ENCODE assay signal across 15 cellular contexts in genomic region chr4:173041482-173041881, GRCh38.
DNase-seq lines count a peak whose midpoint lies in the region; ATAC-seq, FAIRE-seq and TF ChIP-seq lines count a peak whose summit lies in the region.
"Had no signal": no experiment of that assay in that cellular context is flagged by ENCODE, and none has a peak within 500 bp of the region (broad histone marks: within the 10 kb centered on the region; RNA-seq: fewer than 3 reads in every experiment).

No MANE protein-coding gene starts in this region.

- H3K23ac ChIP-seq in mesenchymal stem cell (ENCODE audit: low read length in 2 of 2): no peak overlapping the region

- no peak overlapping the region for H3K4me3 ChIP-seq in right atrium auricular region
- H3K4me3 ChIP-seq in mesenchymal stem cell (ENCODE audit: insufficient read depth in 1 of 2, low read depth in 1 of 2, low read length in 2 of 2): no peak overlapping the region
- H3K4me3 ChIP-seq: BLaER1 treated with 17β-estradiol and CSF1 and Interleukin-3, amounts not matched to agents 10 nM and 100 nM had no signal

- peak; percentile 4 for FAIRE-seq in endometrium (lab: Jason Lieb, UNC)
- FAIRE-seq in RCC 7860 (lab: Jason Lieb, UNC): no peak

- no peak overlapping the region for H3K14ac ChIP-seq in mesenchymal stem cell (ENCODE audit: low read length in 2 of 2)

- WGBS in mesenchymal stem cell: no CpG with 5 or more reads among the region's 1 CpG

- H3K4me1 ChIP-seq in right atrium auricular region (no peaks in the 10 kb centered on the region), mesenchymal stem cell (ENCODE audit: control insufficient read depth, insufficient read depth, low read depth, low read length) (peaks cover 4% of the 10 kb centered on the region)
- H3K4me1 ChIP-seq: BLaER1 treated with 17β-estradiol and CSF1 and Interleukin-3, amounts not matched to agents 10 nM and 100 nM had no signal

- no peak overlapping the region for H4K91ac ChIP-seq in mesenchymal stem cell (ENCODE audit: low read length)

- H3K18ac ChIP-seq in mesenchymal stem cell (ENCODE audit: low read depth in 1 of 2, low read length in 2 of 2): no peak overlapping the region

- H3K79me1 ChIP-seq in mesenchymal stem cell (replicated peaks; ENCODE audit: low read length, poor library complexity, severe bottlenecking): no peaks in the 10 kb centered on the region

- no peak overlapping the region for H2AFZ ChIP-seq in mesenchymal stem cell (ENCODE audit: low read depth, low read length)

- DNase-seq in Right ventricle myocardium inferior (ENCODE audit: missing footprints) (no peak), right atrium auricular region (ENCODE audit: low spot score) (no peak), mesenchymal stem cell (no peak), NCI-H2171 treated with DMSO at 0.1 percent for 48 hours (lab: John Stamatoyannopoulos, UW) (no peak), RCC 7860 (ENCODE audit: low spot score) (no peak), cortex of kidney (lab: John Stamatoyannopoulos, UW) (no peak)
- DNase-seq: ACHN; Calu3; CD4-positive, alpha-beta T cell; DMS 273 treated with DMSO at 0.1 percent for 48 hours; HCEC 1CT; HFFc6 had no signal

- no peak overlapping the region for H2BK15ac ChIP-seq in mesenchymal stem cell (ENCODE audit: low read depth, poor library complexity, severe bottlenecking)

- H3K9ac ChIP-seq in mesenchymal stem cell (ENCODE audit: low read length): no peak overlapping the region
- H3K9ac ChIP-seq: BLaER1 treated with 17β-estradiol and CSF1 and Interleukin-3, amounts not matched to agents 10 nM and 100 nM had no signal

- no peak overlapping the region for H4K8ac ChIP-seq in mesenchymal stem cell (ENCODE audit: low read length)

- H3K9me3 ChIP-seq in right atrium auricular region (no peaks in the 10 kb centered on the region), mesenchymal stem cell (ENCODE audit: control insufficient read depth, low read length) (no peaks in the 10 kb centered on the region)

- no peak overlapping the region for H3K4me2 ChIP-seq in mesenchymal stem cell (ENCODE audit: low read length, poor library complexity, severe bottlenecking)
- H3K4me2 ChIP-seq: BLaER1 treated with 17β-estradiol and CSF1 and Interleukin-3, amounts not matched to agents 10 nM and 100 nM had no signal

- H2BK120ac ChIP-seq in mesenchymal stem cell (ENCODE audit: low read depth, low read length): no peak overlapping the region

- H2BK12ac ChIP-seq in mesenchymal stem cell (ENCODE audit: low read length in 2 of 2): no peak overlapping the region

- H2AK5ac ChIP-seq in mesenchymal stem cell (ENCODE audit: low read length, severe bottlenecking): no peak overlapping the region

- ATAC-seq in Right ventricle myocardium inferior: peak; percentile 73

- no peak overlapping the region for H3K27ac ChIP-seq in right atrium auricular region
- peak overlapping the region; percentile 57 for H3K27ac ChIP-seq in mesenchymal stem cell (ENCODE audit: low read length, poor library complexity, severe bottlenecking)
- H3K27ac ChIP-seq: BLaER1 treated with 17β-estradiol and CSF1 and Interleukin-3, amounts not matched to agents 10 nM and 100 nM; HL-60 had no signal

- H3K36me3 ChIP-seq in right atrium auricular region (no peaks in the 10 kb centered on the region), mesenchymal stem cell (ENCODE audit: control insufficient read depth in 1 of 2, insufficient read depth in 2 of 2, low read depth in 1 of 2, low read length in 2 of 2) (no peaks in the 10 kb centered on the region)
- H3K36me3 ChIP-seq: BLaER1 treated with 17β-estradiol and CSF1 and Interleukin-3, amounts not matched to agents 10 nM and 100 nM had no signal

- no peak for TF ChIP-seq CTCF in right atrium auricular region (IDR thresholded peaks at IDR 0.05)

- no peak overlapping the region for H3K4ac ChIP-seq in mesenchymal stem cell (ENCODE audit: low read depth in 1 of 2, low read length in 2 of 2)

- H2BK5ac ChIP-seq in mesenchymal stem cell (ENCODE audit: low read depth, low read length, poor library complexity, severe bottlenecking): no peak overlapping the region

- intact Hi-C loops in Right ventricle myocardium inferior (cut with DNase I): no loop called here

- H3K27me3 ChIP-seq in right atrium auricular region (no peaks in the 10 kb centered on the region), mesenchymal stem cell (ENCODE audit: control insufficient read depth in 1 of 2, insufficient read depth in 1 of 2, low read length in 2 of 2) (no peaks in the 10 kb centered on the region)
- H3K27me3 ChIP-seq: BLaER1 treated with 17β-estradiol and CSF1 and Interleukin-3, amounts not matched to agents 10 nM and 100 nM had no signal
